ENCODE assay signal across 36 cellular contexts in the genomic region with DNA sequence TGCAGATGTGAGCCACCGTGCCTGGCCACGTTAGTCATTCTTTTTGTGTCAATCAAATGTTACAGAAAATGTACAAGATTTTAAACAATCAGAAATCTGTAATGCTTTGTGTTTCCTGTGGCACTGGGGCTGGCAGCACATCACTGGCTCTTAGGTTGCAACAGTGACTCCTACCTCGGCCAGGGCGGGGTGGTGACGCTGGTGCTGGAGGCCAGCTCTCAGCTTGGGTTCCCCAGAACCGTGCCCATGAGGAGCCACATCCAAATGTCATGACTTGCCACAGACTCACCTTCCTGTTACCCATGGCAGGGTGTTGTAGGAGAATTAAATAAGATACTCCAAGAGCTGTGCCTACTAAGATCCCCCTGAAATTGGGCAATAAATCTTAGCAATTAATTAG.
"Had no signal": no experiment of that assay in that cellular context is flagged by ENCODE, and none has a peak within 500 bp of the region (broad histone marks: within the 10 kb centered on the region; RNA-seq: fewer than 3 reads in every experiment).

No MANE protein-coding gene starts in this region.

- H3K9me3 ChIP-seq: MG63, SK-N-SH had no signal

- H3K36me3 Mint-ChIP-seq: activated CD4-positive, alpha-beta memory T cell treated with anti-CD3 and anti-CD28 coated beads for 36 hours; activated CD8-positive, alpha-beta memory T cell treated with anti-CD3 and anti-CD28 coated beads, Interleukin-2, amount 10 ng/mL, durations not matched to agents 7 days and 5 days; activated naive CD4-positive, alpha-beta T cell treated with anti-CD3 and anti-CD28 coated beads, Interleukin-2, amount 50 U/mL, for 24 hours; activated naive CD8-positive, alpha-beta T cell treated with anti-CD3 and anti-CD28 coated beads, Interleukin-2, amount 10 ng/mL, durations not matched to agents 7 days and 5 days had no signal

- DNase-seq: activated CD4-positive, alpha-beta memory T cell treated with anti-CD3 and anti-CD28 coated beads for 36 hours; activated CD4-positive, alpha-beta T cell treated with anti-CD3 and anti-CD28 coated beads for 36 hours; activated CD4-positive, alpha-beta T cell treated with anti-CD3 and anti-CD28 coated beads, Interleukin-2, amount 50 U/mL, for 1 hour; activated CD8-positive, alpha-beta memory T cell treated with anti-CD3 and anti-CD28 coated beads, Interleukin-2, amount 10 ng/mL, durations not matched to agents 7 days and 5 days; activated CD8-positive, alpha-beta memory T cell treated with anti-CD3 and anti-CD28 coated beads, Interleukin-2, amount 50 U/mL, for 48 hours; activated gamma-delta T cell; activated naive CD4-positive, alpha-beta T cell treated with Interleukin-2 at 50 U/mL for 16 hours; activated naive CD8-positive, alpha-beta T cell treated with anti-CD3 and anti-CD28 coated beads, Interleukin-2, amount 10 ng/mL, durations not matched to agents 7 days and 5 days; activated T-cell treated with anti-CD3 and anti-CD28 coated beads, Interleukin-2, amount 50 U/mL, for 72 hours; amygdala; Kasumi-1; KG1; MG63; NCI-H1048; NCI-H1105 treated with DMSO at 0.1 percent for 48 hours; NCI-H1436; NCI-H1694; NCI-H1930; NCI-H345; NCI-H748 treated with DMSO at 0.1 percent for 48 hours; NK-92 treated with Interleukin-12 subunit alpha and Interleukin-12 subunit beta, amount 100 ng/mL, for 24 hours; PC-9; SHP77 treated with DMSO at 0.1 percent for 48 hours; SK-N-SH had no signal

- H3K27me3 ChIP-seq: ascending aorta, cardiac muscle cell, MG63 had no signal

- H3K4me1 Mint-ChIP-seq: activated CD4-positive, alpha-beta T cell treated with anti-CD3 and anti-CD28 coated beads for 36 hours; activated CD8-positive, alpha-beta memory T cell treated with anti-CD3 and anti-CD28 coated beads, Interleukin-2, amount 10 ng/mL, durations not matched to agents 7 days and 5 days; activated naive CD4-positive, alpha-beta T cell treated with anti-CD3 and anti-CD28 coated beads, Interleukin-2, amount 50 U/mL, for 24 hours; activated naive CD8-positive, alpha-beta T cell treated with anti-CD3 and anti-CD28 coated beads, Interleukin-2, amount 10 ng/mL, durations not matched to agents 7 days and 5 days; activated T-helper 17 cell treated with anti-CD3 and anti-CD28 coated beads, Interleukin-2, amount 50 U/mL, for 72 hours; central memory CD8-positive, alpha-beta T cell had no signal

- H3K4me3 ChIP-seq: ascending aorta, cardiac muscle cell, MG63, PC-9, SJSA1 had no signal

- H3K4me1 ChIP-seq: ascending aorta, SJSA1 had no signal

- H3K27me3 Mint-ChIP-seq: activated CD4-positive, alpha-beta memory T cell treated with anti-CD3 and anti-CD28 coated beads for 36 hours; activated CD4-positive, alpha-beta T cell treated with anti-CD3 and anti-CD28 coated beads for 36 hours; activated CD8-positive, alpha-beta memory T cell treated with anti-CD3 and anti-CD28 coated beads, Interleukin-2, amount 10 ng/mL, durations not matched to agents 7 days and 5 days; activated naive CD8-positive, alpha-beta T cell treated with anti-CD3 and anti-CD28 coated beads, Interleukin-2, amount 10 ng/mL, durations not matched to agents 7 days and 5 days; activated T-helper 17 cell treated with anti-CD3 and anti-CD28 coated beads, Interleukin-2, amount 50 U/mL, for 72 hours had no signal

- ATAC-seq: activated CD4-positive, alpha-beta T cell treated with anti-CD3 and anti-CD28 coated beads for 36 hours; activated CD4-positive, CD25-positive, alpha-beta regulatory T cell treated with anti-CD3 and anti-CD28 coated beads, Interleukin-2, amount 50 U/mL, for 24 hours; activated CD8-positive, alpha-beta memory T cell treated with anti-CD3 and anti-CD28 coated beads, Interleukin-2, amount 10 ng/mL, durations not matched to agents 7 days and 5 days; activated T-cell treated with anti-CD3 and anti-CD28 coated beads, Interleukin-2, amount 50 U/mL, for 72 hours; activated T-helper 17 cell treated with anti-CD3 and anti-CD28 coated beads, Interleukin-2, amount 50 U/mL, for 72 hours; WTC11 had no signal

- H3K36me3 ChIP-seq: ascending aorta, cardiac muscle cell, MG63, SJSA1 had no signal

- H3K27ac ChIP-seq: ascending aorta, cardiac muscle cell, PC-9, SJSA1 had no signal

- H3K4me3 Mint-ChIP-seq: activated CD4-positive, alpha-beta memory T cell treated with anti-CD3 and anti-CD28 coated beads for 36 hours; activated CD4-positive, alpha-beta T cell treated with anti-CD3 and anti-CD28 coated beads for 36 hours; activated CD8-positive, alpha-beta memory T cell treated with anti-CD3 and anti-CD28 coated beads, Interleukin-2, amount 10 ng/mL, durations not matched to agents 7 days and 5 days; activated naive CD4-positive, alpha-beta T cell treated with anti-CD3 and anti-CD28 coated beads, Interleukin-2, amount 50 U/mL, for 24 hours; activated naive CD8-positive, alpha-beta T cell treated with anti-CD3 and anti-CD28 coated beads, Interleukin-2, amount 10 ng/mL, durations not matched to agents 7 days and 5 days; activated T-cell treated with anti-CD3 and anti-CD28 coated beads, Interleukin-2, amount 50 U/mL, for 72 hours; activated T-helper 17 cell treated with anti-CD3 and anti-CD28 coated beads, Interleukin-2, amount 50 U/mL, for 72 hours; central memory CD8-positive, alpha-beta T cell; T-helper 1 cell treated with Interleukin-12 subunit alpha and Interleukin-12 subunit beta and Interleukin-4 antibody, amounts not matched to agents 30 μg/mL and 1 μg/mL, for 36 hours; T-helper 2 cell treated with Interferon-gamma antibody and Interleukin-4, amounts not matched to agents 5 μg/mL and 100 μg/mL, for 36 hours; WTC11 had no signal

- H3K27ac Mint-ChIP-seq: activated CD4-positive, alpha-beta memory T cell treated with anti-CD3 and anti-CD28 coated beads for 36 hours; activated CD4-positive, alpha-beta T cell treated with anti-CD3 and anti-CD28 coated beads for 36 hours; activated CD8-positive, alpha-beta memory T cell treated with anti-CD3 and anti-CD28 coated beads, Interleukin-2, amount 10 ng/mL, durations not matched to agents 7 days and 5 days; activated naive CD8-positive, alpha-beta T cell treated with anti-CD3 and anti-CD28 coated beads, Interleukin-2, amount 10 ng/mL, durations not matched to agents 7 days and 5 days; activated T-cell treated with anti-CD3 and anti-CD28 coated beads, Interleukin-2, amount 50 U/mL, for 72 hours; activated T-helper 17 cell treated with anti-CD3 and anti-CD28 coated beads, Interleukin-2, amount 50 U/mL, for 72 hours; T-helper 1 cell treated with Interleukin-12 subunit alpha and Interleukin-12 subunit beta and Interleukin-4 antibody, amounts not matched to agents 30 μg/mL and 1 μg/mL, for 36 hours; T-helper 2 cell treated with Interferon-gamma antibody and Interleukin-4, amounts not matched to agents 5 μg/mL and 100 μg/mL, for 36 hours; WTC11 had no signal

- H3K9ac ChIP-seq: SK-N-SH had no signal

- FAIRE-seq: RCC 7860, TTC549 had no signal

- H3K9me3 Mint-ChIP-seq: activated T-cell treated with anti-CD3 and anti-CD28 coated beads, Interleukin-2, amount 50 U/mL, for 72 hours; activated T-helper 17 cell treated with anti-CD3 and anti-CD28 coated beads, Interleukin-2, amount 50 U/mL, for 72 hours; T-helper 2 cell treated with Interferon-gamma antibody and Interleukin-4, amounts not matched to agents 5 μg/mL and 100 μg/mL, for 36 hours had no signal
